Comparison of ENCODE assay signal across 8 cellular contexts in the genomic region with DNA sequence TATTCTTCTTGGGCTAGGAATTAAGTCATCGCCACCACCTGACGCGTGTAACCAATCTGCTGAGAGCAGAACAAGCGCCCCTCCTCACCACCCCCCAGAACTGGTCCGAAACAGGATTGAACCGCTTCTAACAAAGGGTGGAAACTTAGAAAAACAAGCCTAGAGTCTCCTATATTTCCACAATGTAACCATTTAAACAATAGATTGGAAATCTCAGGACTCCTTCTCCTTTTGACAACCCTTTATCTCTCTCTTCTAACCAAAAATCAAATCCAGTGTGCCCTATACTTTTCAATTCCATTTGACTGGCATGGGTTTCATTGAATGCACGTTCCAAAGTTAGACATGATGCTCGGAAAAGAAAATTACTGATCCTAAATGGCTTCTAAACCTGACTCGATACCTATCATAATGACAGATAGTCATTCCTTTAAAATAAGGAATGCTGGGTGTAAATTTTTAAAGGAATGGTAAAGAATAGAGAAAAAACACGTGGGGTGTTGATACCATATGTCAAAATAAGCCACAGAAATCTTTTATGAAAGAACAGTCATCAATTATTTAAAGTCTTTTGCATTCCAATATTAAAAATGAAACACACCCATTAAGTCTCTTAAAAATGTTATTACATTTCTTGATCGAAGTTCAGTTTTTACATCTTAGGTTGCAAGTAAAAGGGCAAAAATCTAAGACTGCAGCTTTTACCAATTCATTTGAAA. TPM values are rescaled to one million over a fixed set of nuclear protein-coding genes. Genes with fewer than 3 reads are reported as not detected.
DNase-seq lines count a peak whose midpoint lies in the region; ATAC-seq and TF ChIP-seq lines count a peak whose summit lies in the region.

No MANE protein-coding gene starts in this region.

- peak overlapping the region; percentile 100 for H3K27ac Mint-ChIP-seq in CD8-positive, alpha-beta T cell

- H3K36me3 Mint-ChIP-seq in CD8-positive, alpha-beta T cell, result peaks cover 41% of the 10 kb centered on the region

- H3K27me3 ChIP-seq in CD8-positive, alpha-beta T cell (ENCODE audit: insufficient read depth, low read length), result no peaks in the 10 kb centered on the region
- H3K27me3 ChIP-seq in right cardiac atrium (ENCODE audit: control insufficient read depth, insufficient read depth) (no peaks in the 10 kb centered on the region), uterus (no peaks in the 10 kb centered on the region)

- H3K4me1 Mint-ChIP-seq in CD8-positive, alpha-beta T cell (ENCODE audit: low read depth), result peaks cover 37% of the 10 kb centered on the region

- H3K9me3 Mint-ChIP-seq in CD8-positive, alpha-beta T cell, result no peaks in the 10 kb centered on the region

- peak overlapping the region; percentile 98 for H3K4me3 Mint-ChIP-seq in CD8-positive, alpha-beta T cell

- CTCF ChIA-PET in CD8-positive, alpha-beta T cell (lab: Charles Lee), result interaction anchor here (1.4 to 4.3 kb wide), 2 partner anchors 69 to 152 kb away, joined by 6 to 50 read pairs; no protein-coding TSS in a partner anchor

- no peak for TF ChIP-seq CTCF in CD8-positive, alpha-beta T cell (IDR thresholded peaks at IDR 0.05)
- TF ChIP-seq CTCF in uterus (IDR thresholded peaks at IDR 0.05), result no peak

- peak overlapping the region; percentile 100 for H3K27ac ChIP-seq in CD8-positive, alpha-beta T cell (ENCODE audit: low read depth, low read length)
- peak overlapping the region; percentile 80 for H3K27ac ChIP-seq in right cardiac atrium (ENCODE audit: low read length)
- H3K27ac ChIP-seq in uterus, result peak overlapping the region; percentile 95 to 100

- intact Hi-C loops in CD8-positive, alpha-beta T cell (cut with DNase I, micrococcal nuclease), result loop anchor here (1.0 to 10.0 kb wide), 5 partner anchors 517 to 973 kb away; a partner anchor contains a TSS
- intact Hi-C loops in right cardiac atrium (cut with DNase I), result loop anchor here (2.0 to 10.0 kb wide), 7 partner anchors 70 to 447 kb away; no protein-coding TSS in a partner anchor
- intact Hi-C loops in uterus (cut with DNase I; ENCODE audit: low total_unique reads), result loop anchor here (10.0 kb wide), 1 partner anchor 277 kb away; no protein-coding TSS in a partner anchor

- peak; percentile 58 to 90 (median 75) for DNase-seq in CD8-positive, alpha-beta T cell
- DNase-seq in NCI-H1105 (lab: John Stamatoyannopoulos, UW) (peak; percentile 66), T follicular helper cell (ENCODE audit: low read depth) (peak; percentile 81), anterior cingulate cortex (lab: John Stamatoyannopoulos, UW) (peak in 57 of 58 donors; percentile 6 to 91 (median 74)), right cardiac atrium (peak; percentile 65 to 85 (median 79)), pulmonary artery endothelial cell (ENCODE audit: low read depth, low spot score) (peak; percentile 69), uterus (peak; percentile 66 to 73)

- H3K27me3 Mint-ChIP-seq in CD8-positive, alpha-beta T cell (ENCODE audit: low read depth), result no peaks in the 10 kb centered on the region

- no peaks in the 10 kb centered on the region for H3K9me3 ChIP-seq in CD8-positive, alpha-beta T cell (ENCODE audit: low read length)
- H3K9me3 ChIP-seq in right cardiac atrium (ENCODE audit: control insufficient read depth, low read length) (no peaks in the 10 kb centered on the region), uterus (no peaks in the 10 kb centered on the region)

- H3K36me3 ChIP-seq in CD8-positive, alpha-beta T cell (ENCODE audit: insufficient read depth, low read length), result peaks cover 10% of the 10 kb centered on the region
- no peaks in the 10 kb centered on the region for H3K36me3 ChIP-seq in uterus

- POLR2A ChIA-PET in CD8-positive, alpha-beta T cell (lab: Charles Lee), result interaction anchor here (0.8 to 7.4 kb wide), 17 partner anchors 11 to 972 kb away, joined by 3 to 158 read pairs (median 7); a partner anchor contains a TSS

- TF ChIP-seq POLR2A in uterus (IDR thresholded peaks at IDR 0.05), result peak in 1 of 2 donors; percentile 33

- whole genome bisulfite sequencing in right cardiac atrium, result under 1% methylated on average over 11 of the region's 11 CpGs

- ATAC-seq in CD8-positive, alpha-beta T cell, result peak; percentile 24
- peak; percentile 14 for ATAC-seq in GM21786 (IDR thresholded peaks at IDR 0.05; ENCODE audit: unreplicated experiment)
- ATAC-seq in right cardiac atrium, result peak; percentile 42 to 44

- H3K4me1 ChIP-seq in CD8-positive, alpha-beta T cell (ENCODE audit: insufficient read depth, low read length), result peaks cover 30% of the 10 kb centered on the region
- no peaks in the 10 kb centered on the region for H3K4me1 ChIP-seq in right cardiac atrium (ENCODE audit: control insufficient read depth, insufficient read depth, low read length)
- peaks cover 0 to 4% of the 10 kb centered on the region in 2 donors for H3K4me1 ChIP-seq in uterus

- H3K4me3 ChIP-seq in CD8-positive, alpha-beta T cell (ENCODE audit: low read depth, low read length), result peak overlapping the region; percentile 99
- peak overlapping the region; percentile 87 for H3K4me3 ChIP-seq in right cardiac atrium (ENCODE audit: low read length)
- H3K4me3 ChIP-seq in uterus, result peak overlapping the region; percentile 56 to 60

RNA-seq across cellular contexts. Expression of a gene that starts 1.2 kb away (rescaled TPM):
- total RNA-seq in CD8-positive, alpha-beta T cell, result 100 to 1,000 TPM; 131 to 132 TPM
- 10 to 100 TPM; 20.1 to 28.9 (median 25.5) TPM for total RNA-seq in right cardiac atrium
- 8.2 TPM for polyA plus RNA-seq in right cardiac atrium
- 48.9 and 85.3 TPM in 2 replicates for total RNA-seq in pulmonary artery endothelial cell
- total RNA-seq in uterus, result 100 to 1,000 TPM in 1 of 4 donors, 10 to 100 TPM in 3; 11.5 to 237 (median 38.6) TPM

Comparison
In these comparisons a context has a peak if more than half of its experiments do, and no peak if none do; other contexts are left out.
1. Peak in every context shown above with its lines: DNase-seq, ATAC-seq, H3K4me3 ChIP-seq and H3K27ac ChIP-seq.